Comparison of ENCODE assay signal across 18 cellular contexts in the genomic region with DNA sequence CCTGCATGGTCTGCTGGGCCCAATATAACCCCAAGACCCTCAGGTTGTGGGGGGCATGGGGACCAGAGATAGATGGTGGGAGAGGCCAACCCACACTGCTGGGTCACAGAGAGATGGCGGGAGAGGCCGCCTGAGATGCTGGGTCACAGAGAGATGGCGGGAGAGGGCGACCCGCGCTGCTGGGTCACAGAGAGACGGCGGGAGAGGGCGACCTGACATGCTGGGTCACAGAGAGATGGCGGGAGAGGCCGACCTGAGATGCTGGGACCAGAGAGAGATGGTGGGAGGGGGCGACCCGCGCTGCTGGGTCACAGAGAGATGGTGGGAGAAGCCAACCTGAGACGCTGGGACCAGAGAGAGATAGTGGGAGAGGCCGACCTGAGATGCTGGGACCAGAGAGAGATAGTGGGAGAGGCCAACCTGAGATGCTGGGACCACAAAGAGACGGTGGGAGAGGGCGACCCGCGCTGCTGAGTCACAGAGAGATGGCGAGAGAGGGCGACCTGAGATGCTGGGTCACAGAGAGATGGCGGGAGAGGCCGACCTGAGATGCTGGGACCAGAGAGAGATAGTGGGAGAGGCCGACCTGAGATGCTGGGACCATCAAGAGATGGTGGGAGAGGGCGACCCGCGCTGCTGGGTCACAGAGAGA.
DNase-seq lines count a peak whose midpoint lies in the region; ATAC-seq and TF ChIP-seq lines count a peak whose summit lies in the region.
"Had no signal": no experiment of that assay in that cellular context is flagged by ENCODE, and none has a peak within 500 bp of the region (broad histone marks: within the 10 kb centered on the region; RNA-seq: fewer than 3 reads in every experiment).

No MANE protein-coding gene starts in this region.

- H3K36me3 ChIP-seq in lower lobe of right lung = no peaks in the 10 kb centered on the region

- H3K4me1 ChIP-seq in lower lobe of right lung = peaks cover 4% of the 10 kb centered on the region

- H3K9me3 Mint-ChIP-seq in natural killer cell treated with Interleukin-12 subunit alpha and Interleukin-12 subunit beta and Interleukin-15 and Interleukin-18, amount 100 ng/mL, for 72 hours = no peaks in the 10 kb centered on the region
- H3K9me3 Mint-ChIP-seq in natural killer cell (no peaks in the 10 kb centered on the region), chondrocyte (ENCODE audit: low read depth) (no peaks in the 10 kb centered on the region)
- H3K9me3 Mint-ChIP-seq in stimulated activated effector memory CD8-positive, alpha-beta T cell treated with anti-CD3 and anti-CD28 coated beads, Interleukin-12 subunit alpha, Interleukin-12 subunit beta, amount 100 ng/mL, for 72 hours = no peaks in the 10 kb centered on the region
- H3K9me3 Mint-ChIP-seq: CD4-positive, alpha-beta T cell; IgD-negative memory B cell had no signal

- H3K4me3 Mint-ChIP-seq in natural killer cell treated with Interleukin-12 subunit alpha and Interleukin-12 subunit beta and Interleukin-15 and Interleukin-18, amount 100 ng/mL, for 72 hours = no peak overlapping the region
- H3K4me3 Mint-ChIP-seq in natural killer cell (no peak overlapping the region), chondrocyte (ENCODE audit: unreplicated experiment) (no peak overlapping the region)
- H3K4me3 Mint-ChIP-seq in stimulated activated effector memory CD8-positive, alpha-beta T cell treated with anti-CD3 and anti-CD28 coated beads, Interleukin-12 subunit alpha, Interleukin-12 subunit beta, amount 100 ng/mL, for 72 hours = no peak overlapping the region
- H3K4me3 Mint-ChIP-seq: B cell; CD4-positive, alpha-beta T cell; HFFc6; IgD-negative memory B cell had no signal

- TF ChIP-seq CTCF in natural killer cell (IDR thresholded peaks at IDR 0.05) (no peak), chondrocyte (IDR thresholded peaks at IDR 0.05) (no peak), lower lobe of right lung (IDR thresholded peaks at IDR 0.05) (no peak)

- no peak overlapping the region for H3K4me3 ChIP-seq in lower lobe of right lung

- peak overlapping the region in 1 of 2 donors; percentile 49 for H3K27ac Mint-ChIP-seq in natural killer cell treated with Interleukin-12 subunit alpha and Interleukin-12 subunit beta and Interleukin-15 and Interleukin-18, amount 100 ng/mL, for 72 hours
- H3K27ac Mint-ChIP-seq in natural killer cell (no peak overlapping the region), chondrocyte (ENCODE audit: unreplicated experiment) (no peak overlapping the region)
- peak overlapping the region; percentile 69 for H3K27ac Mint-ChIP-seq in stimulated activated effector memory CD8-positive, alpha-beta T cell treated with anti-CD3 and anti-CD28 coated beads, Interleukin-12 subunit alpha, Interleukin-12 subunit beta, amount 100 ng/mL, for 72 hours
- H3K27ac Mint-ChIP-seq: B cell; CD4-positive, alpha-beta T cell; HFFc6; IgD-negative memory B cell had no signal

- no peaks in the 10 kb centered on the region for H3K36me3 Mint-ChIP-seq in natural killer cell treated with Interleukin-12 subunit alpha and Interleukin-12 subunit beta and Interleukin-15 and Interleukin-18, amount 100 ng/mL, for 72 hours
- H3K36me3 Mint-ChIP-seq in natural killer cell = no peaks in the 10 kb centered on the region
- no peaks in the 10 kb centered on the region for H3K36me3 Mint-ChIP-seq in chondrocyte (ENCODE audit: low read depth)
- peaks cover 7% of the 10 kb centered on the region for H3K36me3 Mint-ChIP-seq in stimulated activated effector memory CD8-positive, alpha-beta T cell treated with anti-CD3 and anti-CD28 coated beads, Interleukin-12 subunit alpha, Interleukin-12 subunit beta, amount 100 ng/mL, for 72 hours
- H3K36me3 Mint-ChIP-seq: IgD-negative memory B cell had no signal

- peak; percentile 45 for DNase-seq in natural killer cell treated with Interleukin-12 subunit alpha and Interleukin-12 subunit beta and Interleukin-15 and Interleukin-18, amount 100 ng/mL, for 72 hours (ENCODE audit: low spot score)
- no peak for DNase-seq in natural killer cell
- peak; percentile 85 for DNase-seq in chondrocyte (ENCODE audit: low spot score)
- DNase-seq in lower lobe of right lung = peak; percentile 30
- no peak for DNase-seq in stimulated activated effector memory CD8-positive, alpha-beta T cell treated with anti-CD3 and anti-CD28 coated beads, Interleukin-12 subunit alpha, Interleukin-12 subunit beta, amount 100 ng/mL, for 72 hours (ENCODE audit: low spot score in 2 of 2)
- no peak for DNase-seq in putamen (ENCODE audit: low spot score)
- DNase-seq: Caco-2; CD4-positive, alpha-beta T cell; GDM1; GOT3; H7; HFFc6 had no signal

- no peaks in the 10 kb centered on the region for H3K9me3 ChIP-seq in lower lobe of right lung

- intact Hi-C loops in natural killer cell (cut with micrococcal nuclease) (no loop called here), lower lobe of right lung (cut with DNase I) (no loop called here)

- H3K27me3 Mint-ChIP-seq in natural killer cell treated with Interleukin-12 subunit alpha and Interleukin-12 subunit beta and Interleukin-15 and Interleukin-18, amount 100 ng/mL, for 72 hours = peaks cover 0 to 8% of the 10 kb centered on the region in 2 donors
- peaks cover 0 to 17% of the 10 kb centered on the region in 2 donors for H3K27me3 Mint-ChIP-seq in natural killer cell (ENCODE audit: low read depth in 2 of 2)
- H3K27me3 Mint-ChIP-seq in chondrocyte (ENCODE audit: low read depth) = no peaks in the 10 kb centered on the region
- H3K27me3 Mint-ChIP-seq: CD4-positive, alpha-beta T cell had no signal

- no peaks in the 10 kb centered on the region for H3K27me3 ChIP-seq in lower lobe of right lung (ENCODE audit: low read depth)

- no peak for ATAC-seq in natural killer cell treated with Interleukin-12 subunit alpha and Interleukin-12 subunit beta and Interleukin-15 and Interleukin-18, amount 100 ng/mL, for 72 hours
- ATAC-seq in natural killer cell (no peak), lower lobe of right lung (no peak), GM18907 (IDR thresholded peaks at IDR 0.05; ENCODE audit: unreplicated experiment) (no peak), HG02870 (IDR thresholded peaks at IDR 0.05; ENCODE audit: unreplicated experiment) (no peak)
- ATAC-seq in stimulated activated effector memory CD8-positive, alpha-beta T cell treated with anti-CD3 and anti-CD28 coated beads, Interleukin-12 subunit alpha, Interleukin-12 subunit beta, amount 100 ng/mL, for 72 hours = no peak
- ATAC-seq: HCT116 had no signal

- H3K4me1 Mint-ChIP-seq in natural killer cell treated with Interleukin-12 subunit alpha and Interleukin-12 subunit beta and Interleukin-15 and Interleukin-18, amount 100 ng/mL, for 72 hours (ENCODE audit: low read depth in 2 of 2) = peaks cover 1 to 7% of the 10 kb centered on the region in 2 donors
- H3K4me1 Mint-ChIP-seq in natural killer cell (peaks cover 2 to 19% of the 10 kb centered on the region in 2 donors), chondrocyte (ENCODE audit: low read depth) (no peaks in the 10 kb centered on the region)
- peaks cover 3% of the 10 kb centered on the region for H3K4me1 Mint-ChIP-seq in stimulated activated effector memory CD8-positive, alpha-beta T cell treated with anti-CD3 and anti-CD28 coated beads, Interleukin-12 subunit alpha, Interleukin-12 subunit beta, amount 100 ng/mL, for 72 hours
- H3K4me1 Mint-ChIP-seq: IgD-negative memory B cell had no signal

- H3K27ac ChIP-seq in lower lobe of right lung = no peak overlapping the region
- H3K27ac ChIP-seq: C4-2B had no signal

Comparison
In these comparisons a context has a peak if more than half of its experiments do, and no peak if none do; other contexts are left out.
1. DNase-seq: peak in natural killer cell treated with Interleukin-12 subunit alpha and Interleukin-12 subunit beta and Interleukin-15 and Interleukin-18, amount 100 ng/mL, for 72 hours (single experiment), chondrocyte (single experiment) and lower lobe of right lung (single experiment); none in natural killer cell (single experiment), stimulated activated effector memory CD8-positive, alpha-beta T cell treated with anti-CD3 and anti-CD28 coated beads, Interleukin-12 subunit alpha, Interleukin-12 subunit beta, amount 100 ng/mL, for 72 hours (0 of 2) and putamen (single experiment).